ENCODE assay signal across 23 cellular contexts in genomic region chr17:57112994-57113393, GRCh38. TPM values are rescaled to one million over a fixed set of nuclear protein-coding genes. Genes with fewer than 3 reads are reported as not detected.
DNase-seq lines count a peak whose midpoint lies in the region; ATAC-seq, FAIRE-seq and TF ChIP-seq lines count a peak whose summit lies in the region.
"Had no signal": no experiment of that assay in that cellular context is flagged by ENCODE, and none has a peak within 500 bp of the region (broad histone marks: within the 10 kb centered on the region; RNA-seq: fewer than 3 reads in every experiment).

No MANE protein-coding gene starts in this region.

- no peaks in the 10 kb centered on the region for H3K4me1 Mint-ChIP-seq in activated T-helper 2 cell treated with anti-CD3 and anti-CD28 coated beads, Interferon-gamma antibody, Interleukin-2, Interleukin-4, amounts not matched to agents 10 μg/mL and 5 μg/mL and 100 μg/mL, durations not matched to agents 14 hours and 24 hours and 36 hours (ENCODE audit: low read depth)

- H3K4me3 ChIP-seq in ascending aorta (no peak overlapping the region), psoas muscle (no peak overlapping the region)
- H3K4me3 ChIP-seq: GM12878 had no signal

- peak overlapping the region; percentile 28 to 90 for H3K27ac ChIP-seq in ascending aorta
- H3K27ac ChIP-seq in psoas muscle: peak overlapping the region; percentile 18
- H3K27ac ChIP-seq: HL-60 had no signal

- TF ChIP-seq CTCF in ascending aorta (IDR thresholded peaks at IDR 0.05): no peak
- TF ChIP-seq CTCF in psoas muscle (IDR thresholded peaks at IDR 0.05): no peak

- H3K36me3 Mint-ChIP-seq in activated T-helper 2 cell treated with anti-CD3 and anti-CD28 coated beads, Interferon-gamma antibody, Interleukin-2, Interleukin-4, amounts not matched to agents 10 μg/mL and 5 μg/mL and 100 μg/mL, durations not matched to agents 14 hours and 24 hours and 36 hours (ENCODE audit: low read depth): peaks cover 28% of the 10 kb centered on the region

- 77 to 93% (median 81%) methylated on average over 7 of the region's 7 CpGs for WGBS in psoas muscle, 3 donors

- no peaks in the 10 kb centered on the region for H3K27me3 ChIP-seq in ascending aorta
- no peaks in the 10 kb centered on the region for H3K27me3 ChIP-seq in psoas muscle (ENCODE audit: insufficient read depth in 3 of 3, low read length in 2 of 3)

- no peak overlapping the region for H3K4me3 Mint-ChIP-seq in activated T-helper 2 cell treated with anti-CD3 and anti-CD28 coated beads, Interferon-gamma antibody, Interleukin-2, Interleukin-4, amounts not matched to agents 10 μg/mL and 5 μg/mL and 100 μg/mL, durations not matched to agents 14 hours and 24 hours and 36 hours (ENCODE audit: low read depth)
- H3K4me3 Mint-ChIP-seq: CD4-positive, CD25-positive, alpha-beta regulatory T cell; HFFc6 had no signal

- peak; percentile 33 for FAIRE-seq in HTR-8/SVneo (lab: Jason Lieb, UNC)
- FAIRE-seq: GM12878, RCC 7860 had no signal

- DNase-seq in CMK (ENCODE audit: low read depth): peak; percentile 38
- DNase-seq in HTR-8/SVneo (ENCODE audit: insufficient read length, low spot score): no peak
- DNase-seq in ascending aorta (ENCODE audit: low spot score in 2 of 2): no peak
- DNase-seq in psoas muscle: no peak
- DNase-seq in NCI-H2107 (lab: John Stamatoyannopoulos, UW): no peak
- no peak for DNase-seq in NCI-H510A treated with DMSO at 0.1 percent for 48 hours (lab: John Stamatoyannopoulos, UW)
- DNase-seq in activated T-helper 2 cell treated with anti-CD3 and anti-CD28 coated beads, Interferon-gamma antibody, Interleukin-2, Interleukin-4, amounts not matched to agents 10 μg/mL and 5 μg/mL and 100 μg/mL, durations not matched to agents 14 hours and 24 hours and 36 hours (ENCODE audit: low spot score): no peak
- DNase-seq: Caco-2; CD4-positive, CD25-positive, alpha-beta regulatory T cell; DMS 273 treated with DMSO at 0.1 percent for 48 hours; DMS79 treated with DMSO at 0.1 percent for 48 hours; H7; HFFc6; KG1; NCI-H1092 treated with DMSO at 0.1 percent for 48 hours; NCI-H146; NCI-H2029; NCI-H226; NCI-H524; NCI-H774 had no signal

- ATAC-seq in psoas muscle: no peak

- H3K4me1 ChIP-seq in ascending aorta (peaks cover 21 to 43% of the 10 kb centered on the region in 2 donors), psoas muscle (peaks cover 40% of the 10 kb centered on the region)

- H3K9me3 ChIP-seq in ascending aorta (no peaks in the 10 kb centered on the region), psoas muscle (no peaks in the 10 kb centered on the region)
- H3K9me3 ChIP-seq: Caco-2 had no signal

- no peak overlapping the region for H3K27ac Mint-ChIP-seq in activated T-helper 2 cell treated with anti-CD3 and anti-CD28 coated beads, Interferon-gamma antibody, Interleukin-2, Interleukin-4, amounts not matched to agents 10 μg/mL and 5 μg/mL and 100 μg/mL, durations not matched to agents 14 hours and 24 hours and 36 hours
- H3K27ac Mint-ChIP-seq: CD4-positive, CD25-positive, alpha-beta regulatory T cell; HFFc6 had no signal

- H3K36me3 ChIP-seq in ascending aorta (peaks cover 53 to 69% of the 10 kb centered on the region in 2 donors), psoas muscle (ENCODE audit: insufficient read depth in 1 of 2, low read depth in 1 of 2) (peaks cover 8 to 64% of the 10 kb centered on the region in 2 donors)

- no peaks in the 10 kb centered on the region for H3K27me3 Mint-ChIP-seq in activated T-helper 2 cell treated with anti-CD3 and anti-CD28 coated beads, Interferon-gamma antibody, Interleukin-2, Interleukin-4, amounts not matched to agents 10 μg/mL and 5 μg/mL and 100 μg/mL, durations not matched to agents 14 hours and 24 hours and 36 hours (ENCODE audit: low read depth)
- H3K27me3 Mint-ChIP-seq: CD4-positive, CD25-positive, alpha-beta regulatory T cell had no signal

- intact Hi-C loops in ascending aorta (cut with DNase I) (loop anchor here (5.0 kb wide), 1 partner anchor 81 kb away; no protein-coding TSS in a partner anchor), psoas muscle (cut with DNase I) (no loop called here)
- intact Hi-C loops in activated T-helper 2 cell treated with anti-CD3 and anti-CD28 coated beads, Interferon-gamma antibody, Interleukin-2, Interleukin-4, amounts not matched to agents 10 μg/mL and 5 μg/mL and 100 μg/mL, durations not matched to agents 14 hours and 24 hours and 36 hours (cut with micrococcal nuclease): no loop called here

- H3K9me3 Mint-ChIP-seq in activated T-helper 2 cell treated with anti-CD3 and anti-CD28 coated beads, Interferon-gamma antibody, Interleukin-2, Interleukin-4, amounts not matched to agents 10 μg/mL and 5 μg/mL and 100 μg/mL, durations not matched to agents 14 hours and 24 hours and 36 hours: no peaks in the 10 kb centered on the region
- H3K9me3 Mint-ChIP-seq: CD4-positive, CD25-positive, alpha-beta regulatory T cell; HFFc6 had no signal

RNA-seq across cellular contexts. Expression of gene AKAP1, which starts 27.9 kb away (rescaled TPM):
- 127 TPM for total RNA-seq in ascending aorta
- 100 to 1,000 TPM in 2 of 4 donors, 10 to 100 TPM in 2; 86.0 to 231 (median 105) TPM for total RNA-seq in psoas muscle
- 100 to 1,000 TPM in 1 of 3 donors, 10 to 100 TPM in 2; 42.3 to 127 (median 61.6) TPM for polyA plus RNA-seq in psoas muscle
- 38.7 and 45.0 TPM in 2 replicates for total RNA-seq in activated T-helper 2 cell treated with anti-CD3 and anti-CD28 coated beads, Interferon-gamma antibody, Interleukin-2, Interleukin-4, amounts not matched to agents 10 μg/mL and 5 μg/mL and 100 μg/mL, durations not matched to agents 14 hours and 24 hours and 36 hours
